ENCODE assay signal across 12 cellular contexts in genomic region chr17:80752369-80752705, GRCh38.
DNase-seq lines count a peak whose midpoint lies in the region; ATAC-seq and TF ChIP-seq lines count a peak whose summit lies in the region.
"Had no signal": no experiment of that assay in that cellular context is flagged by ENCODE, and none has a peak within 500 bp of the region (broad histone marks: within the 10 kb centered on the region; RNA-seq: fewer than 3 reads in every experiment).

No MANE protein-coding gene starts in this region.

- no peaks in the 10 kb centered on the region for H3K9me3 ChIP-seq in CD8-positive, alpha-beta T cell (ENCODE audit: low read length)
- H3K9me3 ChIP-seq in Loucy (ENCODE audit: insufficient read depth, low read depth, low read length): no peaks in the 10 kb centered on the region
- H3K9me3 ChIP-seq in ectodermal cell (ENCODE audit: control insufficient read depth, low read length): no peaks in the 10 kb centered on the region
- H3K9me3 ChIP-seq in trophoblast cell (ENCODE audit: insufficient read depth, low read depth, low read length): peaks cover 3% of the 10 kb centered on the region
- H3K9me3 ChIP-seq: right atrium auricular region had no signal

- peak overlapping the region; percentile 73 for H3K4me3 Mint-ChIP-seq in CD8-positive, alpha-beta T cell
- H3K4me3 Mint-ChIP-seq: CD4-positive, CD25-positive, alpha-beta regulatory T cell had no signal

- H3K36me3 ChIP-seq in CD8-positive, alpha-beta T cell (ENCODE audit: insufficient read depth, low read length): peaks cover 5% of the 10 kb centered on the region
- H3K36me3 ChIP-seq in Loucy (ENCODE audit: insufficient read depth, low read length) (peaks cover 5% of the 10 kb centered on the region; the same call in 1 of the 2 replicates), ectodermal cell (ENCODE audit: control insufficient read depth, insufficient read depth, low read length) (no peaks in the 10 kb centered on the region), trophoblast cell (ENCODE audit: control insufficient read depth in 1 of 2, insufficient read depth in 2 of 2, low read length in 2 of 2) (peaks cover 0 to 5% of the 10 kb centered on the region in 2 experiments)

- DNase-seq in CD8-positive, alpha-beta T cell: no peak
- DNase-seq in trophoblast cell: no peak
- no peak for DNase-seq in OCI-M1 (lab: John Stamatoyannopoulos, UW)
- no peak for DNase-seq in NCI-H748 treated with DMSO at 0.1 percent for 48 hours (lab: John Stamatoyannopoulos, UW)
- DNase-seq in NCI-H146 (lab: John Stamatoyannopoulos, UW): no peak
- DNase-seq: CD4-positive, CD25-positive, alpha-beta regulatory T cell; GF-D8; NCI-H526 had no signal

- H4K91ac ChIP-seq in trophoblast cell (ENCODE audit: low read depth, low read length): no peak overlapping the region

- no peak overlapping the region for H3K4ac ChIP-seq in trophoblast cell (ENCODE audit: low read depth, low read length)

- no peak overlapping the region for H3K4me3 ChIP-seq in CD8-positive, alpha-beta T cell (ENCODE audit: low read depth, low read length)
- H3K4me3 ChIP-seq in Loucy (ENCODE audit: low read length, poor library complexity, severe bottlenecking) (no peak overlapping the region), ectodermal cell (ENCODE audit: insufficient read depth, low read depth, low read length) (no peak overlapping the region), trophoblast cell (ENCODE audit: low read depth, low read length) (no peak overlapping the region)
- H3K4me3 ChIP-seq: right atrium auricular region had no signal

- H2BK5ac ChIP-seq in trophoblast cell (ENCODE audit: low read depth, low read length, poor library complexity): no peak overlapping the region

- H3K4me1 ChIP-seq in CD8-positive, alpha-beta T cell (ENCODE audit: insufficient read depth, low read length): peaks cover 35% of the 10 kb centered on the region
- peaks cover 33% of the 10 kb centered on the region for H3K4me1 ChIP-seq in Loucy (ENCODE audit: insufficient read depth, low read length, poor library complexity, severe bottlenecking)
- H3K4me1 ChIP-seq in ectodermal cell (ENCODE audit: control insufficient read depth, insufficient read depth, low read length): peaks cover 17% of the 10 kb centered on the region
- peaks cover 14 to 15% of the 10 kb centered on the region in 2 experiments for H3K4me1 ChIP-seq in trophoblast cell (ENCODE audit: control insufficient read depth in 1 of 2, insufficient read depth in 2 of 2, low read length in 2 of 2)
- H3K4me1 ChIP-seq: right atrium auricular region had no signal

- peak; percentile 65 for ATAC-seq in CD8-positive, alpha-beta T cell
- ATAC-seq in GM21825 (IDR thresholded peaks at IDR 0.05; ENCODE audit: unreplicated experiment): no peak

- H4K12ac ChIP-seq in trophoblast cell (ENCODE audit: low read depth, low read length): no peak overlapping the region

- H2BK120ac ChIP-seq in trophoblast cell (ENCODE audit: insufficient read depth, low read length, poor library complexity): no peak overlapping the region

- no peak overlapping the region for H3K27ac ChIP-seq in CD8-positive, alpha-beta T cell (ENCODE audit: low read depth, low read length)
- peak overlapping the region; percentile 84 for H3K27ac ChIP-seq in ectodermal cell (ENCODE audit: insufficient read depth, low read depth, low read length, poor library complexity, severe bottlenecking)
- H3K27ac ChIP-seq in trophoblast cell (ENCODE audit: low read depth, low read length): peak overlapping the region; percentile 45
- H3K27ac ChIP-seq: right atrium auricular region had no signal

- H3K79me1 ChIP-seq in trophoblast cell (ENCODE audit: low read length): peaks cover 3% of the 10 kb centered on the region

- no peak overlapping the region for H3K18ac ChIP-seq in trophoblast cell (ENCODE audit: low read length)

- POLR2A ChIA-PET in CD8-positive, alpha-beta T cell (lab: Charles Lee): interaction anchor here (0.6 to 0.9 kb wide), 3 partner anchors 10 to 40 kb away, joined by 3 to 4 read pairs (median 3); no protein-coding TSS in a partner anchor

- TF ChIP-seq CTCF in CD8-positive, alpha-beta T cell (IDR thresholded peaks at IDR 0.05): no peak
- no peak for TF ChIP-seq CTCF in Loucy (conservative IDR thresholded peaks at IDR 0.05; ENCODE audit: low read length)

- H3F3A ChIP-seq in Loucy (ENCODE audit: low read depth): no peaks in the 10 kb centered on the region

- no peak overlapping the region for H3K14ac ChIP-seq in trophoblast cell (ENCODE audit: low read length)

- WGBS in ectodermal cell, 2 experiments: 35 to 37% methylated on average over 5 of the region's 5 CpGs
- WGBS in trophoblast cell (ENCODE audit: extremely low coverage, insufficient coverage, insufficient read length): no CpG with 5 or more reads among the region's 5 CpGs

- H4K8ac ChIP-seq in trophoblast cell (ENCODE audit: low read depth, low read length): no peak overlapping the region

- peak overlapping the region; percentile 37 for H3K9ac ChIP-seq in Loucy (ENCODE audit: low read depth, low read length, poor library complexity, severe bottlenecking)
- no peak overlapping the region for H3K9ac ChIP-seq in trophoblast cell (ENCODE audit: low read length)

- H2AFZ ChIP-seq in Loucy (ENCODE audit: low read length) (no peak overlapping the region), trophoblast cell (ENCODE audit: insufficient read depth, low read length, poor library complexity) (no peak overlapping the region)

- H3K9me2 ChIP-seq in Loucy (replicated peaks; ENCODE audit: low read depth, low read length): no peaks in the 10 kb centered on the region

- peaks cover 41% of the 10 kb centered on the region for H3K4me1 Mint-ChIP-seq in CD8-positive, alpha-beta T cell (ENCODE audit: low read depth)

- no peaks in the 10 kb centered on the region for H3K9me3 Mint-ChIP-seq in CD8-positive, alpha-beta T cell
- H3K9me3 Mint-ChIP-seq: CD4-positive, CD25-positive, alpha-beta regulatory T cell had no signal

- no peaks in the 10 kb centered on the region for H4K20me1 ChIP-seq in Loucy (ENCODE audit: insufficient read depth, low read length, poor library complexity, severe bottlenecking)

- no peak overlapping the region for H3K23ac ChIP-seq in trophoblast cell (ENCODE audit: low read length)

- H3K27me3 Mint-ChIP-seq in CD8-positive, alpha-beta T cell (ENCODE audit: low read depth): no peaks in the 10 kb centered on the region
- H3K27me3 Mint-ChIP-seq: CD4-positive, CD25-positive, alpha-beta regulatory T cell had no signal

- CTCF ChIA-PET in CD8-positive, alpha-beta T cell (lab: Charles Lee): no interaction called here

- peaks cover 42% of the 10 kb centered on the region for H3K36me3 Mint-ChIP-seq in CD8-positive, alpha-beta T cell

- H3K79me2 ChIP-seq in Loucy (ENCODE audit: insufficient read depth, low read length) (no peaks in the 10 kb centered on the region), trophoblast cell (ENCODE audit: control insufficient read depth, insufficient read depth, low read length, poor library complexity) (no peaks in the 10 kb centered on the region)

- no peaks in the 10 kb centered on the region for H3K27me3 ChIP-seq in CD8-positive, alpha-beta T cell (ENCODE audit: insufficient read depth, low read length)
- no peaks in the 10 kb centered on the region for H3K27me3 ChIP-seq in Loucy (ENCODE audit: insufficient read depth, low read length, poor library complexity, severe bottlenecking)
- no peaks in the 10 kb centered on the region for H3K27me3 ChIP-seq in ectodermal cell (ENCODE audit: control insufficient read depth, insufficient read depth, low read length, poor library complexity, severe bottlenecking)
- H3K27me3 ChIP-seq in trophoblast cell (ENCODE audit: insufficient read depth, low read length): no peaks in the 10 kb centered on the region
- H3K27me3 ChIP-seq: right atrium auricular region had no signal

- no peak overlapping the region for H2BK12ac ChIP-seq in trophoblast cell (ENCODE audit: low read length)

- H3K27ac Mint-ChIP-seq in CD8-positive, alpha-beta T cell: peak overlapping the region; percentile 95

- H2AK5ac ChIP-seq in trophoblast cell (ENCODE audit: low read length): no peak overlapping the region

- intact Hi-C loops in CD8-positive, alpha-beta T cell (cut with DNase I, micrococcal nuclease): loop anchor here in 1 of 2 experiments (5.0 to 10.0 kb wide), 2 partner anchors 40 to 82 kb away; no protein-coding TSS in a partner anchor

- H3K4me2 ChIP-seq in Loucy (ENCODE audit: low read depth, low read length, poor library complexity, severe bottlenecking): no peak overlapping the region
- H3K4me2 ChIP-seq in trophoblast cell (ENCODE audit: low read length): no peak overlapping the region
